In the genomic region with DNA sequence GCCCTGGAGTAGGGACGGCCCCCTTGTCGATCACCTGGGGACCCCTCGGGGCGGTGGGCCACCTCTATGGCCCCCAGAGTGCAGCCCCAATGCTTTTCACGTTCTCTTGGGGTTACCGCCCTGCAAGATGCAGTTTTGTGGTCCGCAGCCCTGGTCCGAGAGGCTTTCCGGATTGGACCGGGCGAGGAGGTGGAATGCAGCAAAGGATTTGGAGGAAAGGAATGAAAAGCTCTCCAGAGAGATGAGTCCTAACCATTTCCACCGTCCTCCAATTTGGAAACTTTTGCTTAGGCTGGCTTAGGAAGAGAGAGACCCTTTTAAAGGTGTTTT, we compare ENCODE assay signal across 8 cellular contexts. TPM values are rescaled to one million over a fixed set of nuclear protein-coding genes. Genes with fewer than 3 reads are reported as not detected.
DNase-seq lines count a peak whose midpoint lies in the region; ATAC-seq, FAIRE-seq and TF ChIP-seq lines count a peak whose summit lies in the region.

No MANE protein-coding gene starts in this region.

- TF ChIP-seq POLR2A in HepG2 (IDR thresholded peaks at IDR 0.05; ENCODE audit: insufficient read depth in 1 of 2, low read depth in 2 of 2, low read length in 2 of 2) = no peak

- no peaks in the 10 kb centered on the region for H3K27me3 Mint-ChIP-seq in MCF 10A (ENCODE audit: insufficient read depth, unreplicated experiment)

- H3K4me2 ChIP-seq in HepG2 (ENCODE audit: low read depth, low read length) = peak overlapping the region; percentile 76

- CTCF ChIA-PET in MCF 10A (lab: Yijun Ruan, JAX) (interaction anchor here (0.6 kb wide), 1 partner anchor 75 kb away, joined by 4 read pairs; no protein-coding TSS in a partner anchor), HepG2 (lab: Yijun Ruan, JAX; ENCODE audit: low intra/inter-chr PET ratio, low total read pairs) (no interaction called here)

- in situ Hi-C loops in HepG2 (cut with HindIII; ENCODE audit: extremely low pct_ligation_motif_present, low pct_unique_long_range_greater_than_20kb) = no loop called here

- POLR2A ChIA-PET in MCF 10A (lab: Yijun Ruan, JAX) = interaction anchor here (0.6 to 3.6 kb wide), 6 partner anchors 11 to 391 kb away, joined by 3 to 29 read pairs (median 6); a partner anchor contains a TSS
- POLR2A ChIA-PET in HepG2 (lab: Yijun Ruan, JAX) = interaction anchor here (1.1 kb wide), 1 partner anchor 11 kb away, joined by 3 read pairs; no protein-coding TSS in a partner anchor

- no peak overlapping the region for H2AFZ ChIP-seq in HepG2 (ENCODE audit: low read length)

- FAIRE-seq in HepG2 (lab: Jason Lieb, UNC) = no peak

- intact Hi-C loops in MCF 10A (cut with micrococcal nuclease) (no loop called here), HepG2 (cut with micrococcal nuclease; ENCODE audit: unreplicated experiment) (no loop called here), tibial artery (cut with DNase I; ENCODE audit: low total_unique reads) (no loop called here)

- DNase-seq in GM06990 (ENCODE audit: extremely low read depth, insufficient read length) (no peak), MCF 10A (ENCODE audit: unreplicated experiment) (no peak), HepG2 (ENCODE audit: low spot score) (no peak), tibial artery (no peak), NCI-H510A treated with DMSO at 0.1 percent for 48 hours (lab: John Stamatoyannopoulos, UW) (no peak), NCI-H1105 (lab: John Stamatoyannopoulos, UW) (no peak), HT-29 (ENCODE audit: low spot score) (no peak)

- peaks cover 11% of the 10 kb centered on the region for H3K4me1 Mint-ChIP-seq in MCF 10A (ENCODE audit: insufficient read depth, unreplicated experiment)

- TF ChIP-seq RAD21 in HepG2 (CRISPR knock-in tag; IDR thresholded peaks at IDR 0.05) = no peak

- no peak for TF ChIP-seq EP300 in HepG2 (IDR thresholded peaks at IDR 0.05; ENCODE audit: low read depth in 2 of 2, low read length in 2 of 2)
- TF ChIP-seq EP300 in HepG2 (CRISPR knock-in tag; IDR thresholded peaks at IDR 0.05; ENCODE audit: borderline replicate concordance) = no peak

- ATAC-seq in HG03521 (IDR thresholded peaks at IDR 0.05; ENCODE audit: unreplicated experiment) (peak; percentile 3), HepG2 (peak; percentile 60)

- H3K27ac Mint-ChIP-seq in MCF 10A (ENCODE audit: low read depth, unreplicated experiment) = no peak overlapping the region

- H3K27ac ChIP-seq in HepG2 (ENCODE audit: extremely low read length, insufficient read depth, low read length) (no peak overlapping the region), tibial artery (peak overlapping the region; percentile 84 to 88)

- no peaks in the 10 kb centered on the region for H3K9me3 Mint-ChIP-seq in MCF 10A (ENCODE audit: unreplicated experiment)

- peak overlapping the region; percentile 76 for H3K9ac ChIP-seq in HepG2 (ENCODE audit: insufficient read depth, low read depth, low read length)

- no peaks in the 10 kb centered on the region for H4K20me1 ChIP-seq in HepG2 (ENCODE audit: insufficient read depth, low read length)

- peak overlapping the region; percentile 73 for H3K4me3 Mint-ChIP-seq in MCF 10A (ENCODE audit: unreplicated experiment)

- H3K4me1 ChIP-seq in HepG2 (ENCODE audit: insufficient read depth, low read length) (peaks cover 27% of the 10 kb centered on the region), tibial artery (peaks cover 0 to 8% (median 0%) of the 10 kb centered on the region in 4 donors)

- TF ChIP-seq CTCF in GM06990 (IDR thresholded peaks at IDR 0.05; ENCODE audit: insufficient read depth, low read length, poor library complexity, severe bottlenecking) = no peak
- no peak for TF ChIP-seq CTCF in MCF 10A (IDR thresholded peaks at IDR 0.05; ENCODE audit: unreplicated experiment)
- no peak for TF ChIP-seq CTCF in HepG2 (CRISPR knock-in tag; IDR thresholded peaks at IDR 0.05)
- no peak for TF ChIP-seq CTCF in tibial artery (IDR thresholded peaks at IDR 0.05)

- peak overlapping the region; percentile 75 for H3K4me3 ChIP-seq in GM06990 (replicated peaks; ENCODE audit: low read depth, low read length)
- peak overlapping the region; percentile 60 to 71 (median 69); a peak in 5 of 6 replicates for H3K4me3 ChIP-seq in HepG2 (replicated peaks in 1 of 3; ENCODE audit: insufficient read depth in 1 of 3, low read depth in 2 of 3, low read length in 3 of 3)
- H3K4me3 ChIP-seq in tibial artery = peak overlapping the region; percentile 74 to 85

- no peaks in the 10 kb centered on the region for H3K36me3 Mint-ChIP-seq in MCF 10A (ENCODE audit: insufficient read depth, unreplicated experiment)

- H3K9me3 ChIP-seq in HepG2 (ENCODE audit: low read length) (no peaks in the 10 kb centered on the region), tibial artery (no peaks in the 10 kb centered on the region)

- H3K27me3 ChIP-seq in GM06990 (replicated peaks; ENCODE audit: control insufficient read depth, insufficient read depth, low read length) (no peaks in the 10 kb centered on the region), HepG2 (ENCODE audit: control insufficient read depth in 1 of 2, insufficient read depth in 2 of 2, low read length in 2 of 2) (no peaks in the 10 kb centered on the region), tibial artery (no peaks in the 10 kb centered on the region)

- H3K36me3 ChIP-seq in GM06990 (ENCODE audit: control insufficient read depth, insufficient read depth, low read length) = no peaks in the 10 kb centered on the region
- H3K36me3 ChIP-seq in HepG2 (replicated peaks in 1 of 2; ENCODE audit: control insufficient read depth in 1 of 2, insufficient read depth in 2 of 2, low read length in 2 of 2) = no peaks in the 10 kb centered on the region
- H3K36me3 ChIP-seq in tibial artery = no peaks in the 10 kb centered on the region

- BruUV-seq in MCF 10A (replicated peaks; lab: Mats Ljungman, UMichigan) (no TSS peak), HepG2 (replicated peaks; lab: Mats Ljungman, UMichigan) (no TSS peak)

- peaks cover 6% of the 10 kb centered on the region for H3K79me2 ChIP-seq in HepG2 (ENCODE audit: insufficient read depth, low read length)

- no CpG with 5 or more reads among the region's 12 CpGs for WGBS in HepG2 (ENCODE audit: low lambda C conversion rate)

TF ChIP-seq in HepG2, 621 proteins besides CTCF, POLR2A, EP300 and RAD21 (continues in another document):
- no peak for TF ChIP-seq CEBPB (IDR thresholded peaks at IDR 0.05; ENCODE audit: borderline replicate concordance, low read depth, low read length)
- TF ChIP-seq IKZF1 (IDR thresholded peaks at IDR 0.05) = no peak
- TF ChIP-seq, protein P1, sequence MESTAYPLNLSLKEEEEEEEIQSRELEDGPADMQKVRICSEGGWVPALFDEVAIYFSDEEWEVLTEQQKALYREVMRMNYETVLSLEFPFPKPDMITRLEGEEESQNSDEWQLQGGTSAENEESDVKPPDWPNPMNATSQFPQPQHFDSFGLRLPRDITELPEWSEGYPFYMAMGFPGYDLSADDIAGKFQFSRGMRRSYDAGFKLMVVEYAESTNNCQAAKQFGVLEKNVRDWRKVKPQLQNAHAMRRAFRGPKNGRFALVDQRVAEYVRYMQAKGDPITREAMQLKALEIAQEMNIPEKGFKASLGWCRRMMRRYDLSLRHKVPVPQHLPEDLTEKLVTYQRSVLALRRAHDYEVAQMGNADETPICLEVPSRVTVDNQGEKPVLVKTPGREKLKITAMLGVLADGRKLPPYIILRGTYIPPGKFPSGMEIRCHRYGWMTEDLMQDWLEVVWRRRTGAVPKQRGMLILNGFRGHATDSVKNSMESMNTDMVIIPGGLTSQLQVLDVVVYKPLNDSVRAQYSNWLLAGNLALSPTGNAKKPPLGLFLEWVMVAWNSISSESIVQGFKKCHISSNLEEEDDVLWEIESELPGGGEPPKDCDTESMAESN (CRISPR knock-in tag; conservative IDR thresholded peaks at IDR 0.05) = no peak

RNA-seq across cellular contexts. Expression of a gene that starts 0.6 kb away (rescaled TPM):
- 16.0 and 18.4 TPM in 2 replicates for total RNA-seq in MCF 10A (2022)
- 13.2 and 14.1 TPM in 2 replicates for total RNA-seq in HepG2 (2016; rRNA removed; fragmentation: Illumina TruSeq; extraction: Trizol)
- 7.9 and 9.2 TPM in 2 replicates for total RNA-seq in HepG2 (2016; cell fraction: cytosol; rRNA removed; fragmentation: Illumina TruSeq; extraction: Trizol; ENCODE audit: low read depth)
- 12.2 and 13.4 TPM in 2 replicates for total RNA-seq in HepG2 (2016; cell fraction: insoluble cytoplasmic fraction; rRNA removed; fragmentation: Illumina TruSeq; extraction: Trizol)
- total RNA-seq in HepG2 (2016; cell fraction: membrane; rRNA removed; fragmentation: Illumina TruSeq; extraction: Trizol) = 24.3 and 26.0 TPM in 2 replicates
- 6.0 and 6.9 TPM in 2 replicates for total RNA-seq in HepG2 (2016; cell fraction: nucleus; rRNA removed; fragmentation: Illumina TruSeq; extraction: Trizol)
- 5.8 and 6.4 TPM in 2 replicates for polyA plus RNA-seq in HepG2 (2011; rRNA removed)
- polyA plus RNA-seq in HepG2 (2011; cell fraction: cytosol; rRNA removed) = 5.1 and 7.7 TPM in 2 replicates
- 2.9 and 3.3 TPM in 2 replicates for polyA plus RNA-seq in HepG2 (2011; cell fraction: nucleus; rRNA removed)
- polyA plus RNA-seq in HepG2 (2012) = 7.8 TPM in 2 replicates
- polyA plus RNA-seq in HepG2 (2016; cell fraction: cytosol; fragmentation: Illumina TruSeq; extraction: Trizol; ENCODE audit: low read depth) = 12.5 and 12.9 TPM in 2 replicates
- 17.1 and 19.8 TPM in 2 replicates for polyA plus RNA-seq in HepG2 (2016; cell fraction: insoluble cytoplasmic fraction; fragmentation: Illumina TruSeq; extraction: Trizol; ENCODE audit: low read depth)
- 23.4 and 29.4 TPM in 2 replicates for polyA plus RNA-seq in HepG2 (2016; cell fraction: membrane; fragmentation: Illumina TruSeq; extraction: Trizol; ENCODE audit: low read depth)
- polyA plus RNA-seq in HepG2 (2016; cell fraction: nucleus; fragmentation: Illumina TruSeq; extraction: Trizol; ENCODE audit: insufficient read depth, low read depth) = 12.5 and 13.3 TPM in 2 replicates
- polyA minus RNA-seq in HepG2 (2011; rRNA and poly(A)+ RNA removed; ENCODE audit: low replicate concordance) = 4.5 and 7.1 TPM in 2 replicates
- polyA minus RNA-seq in HepG2 (2011; cell fraction: cytosol; rRNA and poly(A)+ RNA removed) = 3.7 and 4.6 TPM in 2 replicates
- polyA minus RNA-seq in HepG2 (2011; cell fraction: nucleus; rRNA and poly(A)+ RNA removed) = 2.4 and 3.4 TPM in 2 replicates
- total RNA-seq in HT-29 (2014; rRNA removed; shearing (Covaris generic)) = 9.0 and 11.3 TPM in 2 replicates
